In the genomic region with DNA sequence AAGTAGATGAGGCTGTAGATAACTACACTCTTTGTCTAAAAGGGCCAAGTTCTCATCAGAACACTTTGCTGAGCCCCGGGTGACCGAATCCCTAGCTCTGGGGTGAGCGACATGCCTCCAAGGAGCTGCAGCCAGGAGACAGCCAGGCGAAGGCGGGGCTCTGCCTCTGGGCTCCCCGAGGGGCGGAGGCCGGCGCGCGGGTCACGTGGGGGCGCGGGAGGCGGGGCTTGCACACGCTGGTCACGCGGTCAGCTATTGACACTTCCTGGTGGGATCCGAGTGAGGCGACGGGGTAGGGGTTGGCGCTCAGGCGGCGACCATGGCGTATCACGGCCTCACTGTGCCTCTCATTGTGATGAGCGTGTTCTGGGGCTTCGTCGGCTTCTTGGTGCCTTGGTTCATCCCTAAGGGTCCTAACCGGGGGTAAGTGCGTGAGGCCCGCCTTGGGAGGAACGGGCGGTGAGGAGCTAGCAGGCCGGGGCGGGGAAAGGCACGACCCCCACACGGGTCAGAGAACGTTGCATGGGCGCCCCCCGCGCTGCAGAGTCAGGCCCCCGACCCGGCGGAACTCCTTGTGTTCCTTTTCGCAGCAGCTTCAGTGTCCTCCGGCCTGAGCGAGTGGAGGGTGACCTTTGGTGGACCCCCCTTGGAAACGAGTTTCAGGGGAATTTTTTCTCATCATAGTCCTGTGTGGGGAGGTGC, we compare ENCODE assay signal across 8 cellular contexts. TPM values are rescaled to one million over a fixed set of nuclear protein-coding genes. Genes with fewer than 3 reads are reported as not detected.
A peak's percentile ranks its signal among the peaks of the same experiment; 100 is the strongest.
DNase-seq lines count a peak whose midpoint lies in the region; ATAC-seq lines count a peak whose summit lies in the region.

A gene (plus strand): TSS at position 230 of the 702 bp plus-strand sequence. CDS start 90 bp downstream, at position 320.

- ATAC-seq in GM19035 (IDR thresholded peaks at IDR 0.05; ENCODE audit: unreplicated experiment), result peak; percentile 84
- ATAC-seq in HG03342 (IDR thresholded peaks at IDR 0.05; ENCODE audit: unreplicated experiment), result peak; percentile 94

- DNase-seq in AG20443 (ENCODE audit: low spot score), result peak; percentile 98
- peak; percentile 91 for DNase-seq in NCI-H460 (ENCODE audit: extremely low read depth, low read depth)
- peak; percentile 98 for DNase-seq in activated CD4-positive, CD25-positive, alpha-beta regulatory T cell treated with anti-CD3 and anti-CD28 coated beads, Interleukin-2, amount 50 U/mL, for 72 hours
- peak; percentile 92 for DNase-seq in cerebellar cortex (ENCODE audit: low spot score)
- peak; percentile 98 for DNase-seq in islet precursor cell
- peak; percentile 91 to 96 (median 92) for DNase-seq in stimulated activated CD4-positive, alpha-beta T cell treated with anti-CD3 and anti-CD28 coated beads, Interleukin-12 subunit alpha, Interleukin-12 subunit beta, amount 100 ng/mL, for 48 hours (ENCODE audit: low read depth in 2 of 3, low spot score in 1 of 3)

RNA-seq across cellular contexts. Expression of the gene that starts here (rescaled TPM):
- 135 and 154 TPM in 2 replicates for total RNA-seq in NCI-H460 (2014; rRNA removed; shearing (Covaris generic))
- 64.5 and 65.5 TPM in 2 replicates for polyA plus RNA-seq in NCI-H460 (2014; cell fraction: nucleus; rRNA removed)

Comparison
In these comparisons a context has a peak if more than half of its experiments do, and no peak if none do; other contexts are left out.
1. Peak in every context shown above with its lines: DNase-seq and ATAC-seq.